ENCODE assay signal across 23 cellular contexts in genomic region chr21:45931397-45931969, GRCh38. TPM values are rescaled to one million over a fixed set of nuclear protein-coding genes. Genes with fewer than 3 reads are reported as not detected.
A peak's percentile ranks its signal among the peaks of the same experiment; 100 is the strongest.
DNase-seq lines count a peak whose midpoint lies in the region; ATAC-seq and TF ChIP-seq lines count a peak whose summit lies in the region.
"Had no signal": no experiment of that assay in that cellular context is flagged by ENCODE, and none has a peak within 500 bp of the region (broad histone marks: within the 10 kb centered on the region; RNA-seq: fewer than 3 reads in every experiment).

No MANE protein-coding gene starts in this region.

- H2BK12ac ChIP-seq in neuronal stem cell (ENCODE audit: low read length): no peak overlapping the region

- TF ChIP-seq CTCF in GM12865 (IDR thresholded peaks at IDR 0.05; ENCODE audit: insufficient read depth, low read depth, low read length, missing control alignments): no peak

- no peak for ATAC-seq in activated T-cell treated with anti-CD3 and anti-CD28 coated beads, Interleukin-2, amount 50 U/mL, for 4 hours
- ATAC-seq: CD8-positive, alpha-beta T cell; Panc1 had no signal

- no peak overlapping the region for H3K9ac ChIP-seq in BLaER1
- no peak overlapping the region for H3K9ac ChIP-seq in neuronal stem cell (ENCODE audit: low read depth, low read length, poor library complexity)

- H3K9me3 ChIP-seq in BLaER1 (no peaks in the 10 kb centered on the region), neuronal stem cell (replicated peaks in 1 of 2; ENCODE audit: control insufficient read depth in 2 of 2, insufficient read depth in 1 of 2, low read depth in 1 of 2, low read length in 2 of 2) (peaks cover 0 to 29% of the 10 kb centered on the region in 2 donors)
- H3K9me3 ChIP-seq: Caco-2 had no signal

- H2BK15ac ChIP-seq in neuronal stem cell (ENCODE audit: low read length): no peak overlapping the region

- no peak overlapping the region for H3K18ac ChIP-seq in neuronal stem cell (ENCODE audit: low read length)

- peak overlapping the region; percentile 31 for H3K14ac ChIP-seq in neuronal stem cell (ENCODE audit: low read length)

- no peak overlapping the region for H3K4me3 Mint-ChIP-seq in activated T-cell treated with anti-CD3 and anti-CD28 coated beads, Interleukin-2, amount 50 U/mL, for 24 hours
- H3K4me3 Mint-ChIP-seq in activated T-cell treated with anti-CD3 and anti-CD28 coated beads, Interleukin-2, amount 50 U/mL, for 4 hours: no peak overlapping the region
- H3K4me3 Mint-ChIP-seq: CD8-positive, alpha-beta T cell had no signal

- H3K36me3 ChIP-seq in BLaER1: peaks cover 22% of the 10 kb centered on the region; the same call in 1 of the 2 replicates
- H3K36me3 ChIP-seq in neuronal stem cell (replicated peaks in 1 of 2; ENCODE audit: control insufficient read depth in 2 of 2, insufficient read depth in 2 of 2, low read length in 2 of 2): no peaks in the 10 kb centered on the region

- H2BK120ac ChIP-seq in neuronal stem cell (ENCODE audit: low read depth, low read length): peak overlapping the region; percentile 18

- no peak for DNase-seq in activated T-cell treated with anti-CD3 and anti-CD28 coated beads, Interleukin-2, amount 50 U/mL, for 24 hours
- DNase-seq in activated T-cell treated with anti-CD3 and anti-CD28 coated beads, Interleukin-2, amount 50 U/mL, for 4 hours: no peak
- DNase-seq in GM12865 (ENCODE audit: low read depth) (peak; percentile 15), neuronal stem cell (ENCODE audit: low spot score) (no peak), OCI-M1 (lab: John Stamatoyannopoulos, UW) (no peak), ureter (ENCODE audit: low spot score) (no peak)
- DNase-seq: Caco-2; CD8-positive, alpha-beta T cell; DMS 273 treated with DMSO at 0.1 percent for 48 hours; DMS79 treated with DMSO at 0.1 percent for 48 hours; GF-D8; NCI-H1048; NCI-H1417; NCI-H1694; NCI-H2081; NCI-H2227 treated with DMSO at 0.1 percent for 48 hours; NCI-H526 treated with DMSO at 0.1 percent for 48 hours; SHP77 had no signal

- no CpG with 5 or more reads among the region's 23 CpGs for WGBS in neuronal stem cell (ENCODE audit: extremely low coverage in 2 of 2, insufficient read length in 2 of 2, insufficient replicate concordance in 1 of 2), 2 donors

- H3K27me3 Mint-ChIP-seq in activated T-cell treated with anti-CD3 and anti-CD28 coated beads, Interleukin-2, amount 50 U/mL, for 24 hours: peaks cover 7% of the 10 kb centered on the region
- H3K27me3 Mint-ChIP-seq in activated T-cell treated with anti-CD3 and anti-CD28 coated beads, Interleukin-2, amount 50 U/mL, for 4 hours (ENCODE audit: low read depth): peaks cover 5% of the 10 kb centered on the region

- no peak overlapping the region for H4K8ac ChIP-seq in neuronal stem cell (ENCODE audit: low read depth, low read length)

- no peak overlapping the region for H2AFZ ChIP-seq in neuronal stem cell (ENCODE audit: low read length)

- H3K79me1 ChIP-seq in neuronal stem cell (ENCODE audit: low read depth, low read length): peaks cover 3% of the 10 kb centered on the region

- H3K27ac ChIP-seq in BLaER1: 0 out of 2 replicates have a peak overlapping the region, but pooled peaks have one; percentile 49
- no peak overlapping the region for H3K27ac ChIP-seq in neuronal stem cell (replicated peaks; ENCODE audit: low read length)
- H3K27ac ChIP-seq: C4-2B, HL-60, RWPE1 had no signal

- H3K9me3 Mint-ChIP-seq in activated T-cell treated with anti-CD3 and anti-CD28 coated beads, Interleukin-2, amount 50 U/mL, for 24 hours: no peaks in the 10 kb centered on the region
- no peaks in the 10 kb centered on the region for H3K9me3 Mint-ChIP-seq in activated T-cell treated with anti-CD3 and anti-CD28 coated beads, Interleukin-2, amount 50 U/mL, for 4 hours
- H3K9me3 Mint-ChIP-seq: CD8-positive, alpha-beta T cell had no signal

- H3K4me2 ChIP-seq in BLaER1 (no peak overlapping the region), neuronal stem cell (ENCODE audit: insufficient read depth, low read length, poor library complexity, severe bottlenecking) (no peak overlapping the region)

- H3K27me3 ChIP-seq in BLaER1: no peaks in the 10 kb centered on the region; the same call in 1 of the 2 replicates
- peaks cover 0 to 33% (median 0%) of the 10 kb centered on the region in 3 experiments for H3K27me3 ChIP-seq in neuronal stem cell (ENCODE audit: control insufficient read depth in 3 of 3, insufficient read depth in 3 of 3, low read depth in 1 of 3, low read length in 3 of 3)

- no peak overlapping the region for H4K91ac ChIP-seq in neuronal stem cell (ENCODE audit: low read depth, low read length, poor library complexity)

- H4K20me1 ChIP-seq in BLaER1: no peaks in the 10 kb centered on the region

- no peak overlapping the region for H3K4ac ChIP-seq in neuronal stem cell (ENCODE audit: low read length)

- H2AK5ac ChIP-seq in neuronal stem cell (ENCODE audit: low read depth, low read length): peak overlapping the region; percentile 22

- no peaks in the 10 kb centered on the region for H3K36me3 Mint-ChIP-seq in activated T-cell treated with anti-CD3 and anti-CD28 coated beads, Interleukin-2, amount 50 U/mL, for 24 hours (ENCODE audit: low read depth)
- peaks cover 4% of the 10 kb centered on the region for H3K36me3 Mint-ChIP-seq in activated T-cell treated with anti-CD3 and anti-CD28 coated beads, Interleukin-2, amount 50 U/mL, for 4 hours (ENCODE audit: insufficient read depth)
- H3K36me3 Mint-ChIP-seq: CD8-positive, alpha-beta T cell had no signal

- peaks cover 80% of the 10 kb centered on the region for H3K4me1 ChIP-seq in BLaER1
- no peaks in the 10 kb centered on the region for H3K4me1 ChIP-seq in neuronal stem cell (ENCODE audit: control insufficient read depth in 2 of 2, insufficient read depth in 1 of 2, low read depth in 1 of 2, low read length in 2 of 2)
- H3K4me1 ChIP-seq: Caco-2 had no signal

- peaks cover 20% of the 10 kb centered on the region for H3K4me1 Mint-ChIP-seq in activated T-cell treated with anti-CD3 and anti-CD28 coated beads, Interleukin-2, amount 50 U/mL, for 24 hours (ENCODE audit: low read depth)
- H3K4me1 Mint-ChIP-seq in activated T-cell treated with anti-CD3 and anti-CD28 coated beads, Interleukin-2, amount 50 U/mL, for 4 hours (ENCODE audit: low read depth): peaks cover 4% of the 10 kb centered on the region

- H2BK5ac ChIP-seq in neuronal stem cell (ENCODE audit: low read length): no peak overlapping the region

- H3K4me3 ChIP-seq in BLaER1 (no peak overlapping the region), GM12865 (ENCODE audit: low read depth, low read length) (no peak overlapping the region), neuronal stem cell (ENCODE audit: low read length in 2 of 2) (peak overlapping the region in 1 of 2 donors; percentile 13)

- peak overlapping the region; percentile 78 for H3K27ac Mint-ChIP-seq in activated T-cell treated with anti-CD3 and anti-CD28 coated beads, Interleukin-2, amount 50 U/mL, for 24 hours
- H3K27ac Mint-ChIP-seq: CD8-positive, alpha-beta T cell had no signal

- H3K23ac ChIP-seq in neuronal stem cell (ENCODE audit: low read depth, low read length, poor library complexity): peak overlapping the region; percentile 80

RNA-seq across cellular contexts. Expression of gene COL6A1, which starts 50.1 kb away (rescaled TPM):
- 1 to 10 TPM; 2.8 to 3.6 (median 3.0) TPM for total RNA-seq in activated T-cell treated with anti-CD3 and anti-CD28 coated beads, Interleukin-2, amount 50 U/mL, for 4 hours
- polyA plus RNA-seq in neuronal stem cell (2013, experiment 1 of 2): 54.3 TPM
- polyA plus RNA-seq in neuronal stem cell (2013, experiment 2 of 2): 53.4 TPM
- total RNA-seq in ureter: 289 TPM

Comparison
In these comparisons a context has a peak if more than half of its experiments do, and no peak if none do; other contexts are left out.
1. RNA of gene COL6A1, which starts 50.1 kb away (total RNA-seq): 289 TPM in ureter (single experiment); 2.8 to 3.6 TPM in activated T-cell treated with anti-CD3 and anti-CD28 coated beads, Interleukin-2, amount 50 U/mL, for 4 hours; every median in the first group is over 10 times any median in the second.